In genomic region chr3:191246034-191246433, GRCh38 we compare ENCODE assay signal across 11 cellular contexts. TPM values are rescaled to one million over a fixed set of nuclear protein-coding genes. Genes with fewer than 3 reads are reported as not detected.
DNase-seq lines count a peak whose midpoint lies in the region; ATAC-seq and TF ChIP-seq lines count a peak whose summit lies in the region.
"Not testable (repeated sequence)": the region's sequence is repeated elsewhere in the genome, so short reads cannot be mapped to it uniquely, and the experiment has no call there.
"Had no signal": no experiment of that assay in that cellular context is flagged by ENCODE, and none has a peak within 500 bp of the region (broad histone marks: within the 10 kb centered on the region; RNA-seq: fewer than 3 reads in every experiment).

No MANE protein-coding gene starts in this region.

- not testable (repeated sequence) for H3K27me3 ChIP-seq in esophagus squamous epithelium

- POLR2A ChIA-PET in OCI-LY7 (lab: Charles Lee) = interaction anchor here (0.6 to 0.7 kb wide), 3 partner anchors 91 to 454 kb away, joined by 3 to 5 read pairs (median 4); no protein-coding TSS in a partner anchor

- not testable (repeated sequence) for H3K9me2 ChIP-seq in OCI-LY7 (ENCODE audit: insufficient read depth, low read length)

- not testable (repeated sequence) for TF ChIP-seq CTCF in OCI-LY7 (conservative IDR thresholded peaks at IDR 0.05; ENCODE audit: low read length); esophagus squamous epithelium (IDR thresholded peaks at IDR 0.05)

- not testable (repeated sequence) for H4K20me1 ChIP-seq in OCI-LY7 (ENCODE audit: insufficient read depth, low read length)

- peaks cover 26% of the 10 kb centered on the region for H3K4me1 ChIP-seq in OCI-LY7 (ENCODE audit: insufficient read depth, low read length, poor library complexity, severe bottlenecking)
- H3K4me1 ChIP-seq in esophagus squamous epithelium = not testable (repeated sequence)

- not testable (repeated sequence) for H3K4me3 ChIP-seq in OCI-LY7 (ENCODE audit: low read depth, low read length, poor library complexity, severe bottlenecking); esophagus squamous epithelium

- H2AFZ ChIP-seq in OCI-LY7 (ENCODE audit: low read length) = not testable (repeated sequence)

- not testable (repeated sequence) for BruUV-seq in OCI-LY7 (replicated peaks; lab: Mats Ljungman, UMichigan)

- not testable (repeated sequence) for H3K36me3 ChIP-seq in OCI-LY7 (ENCODE audit: insufficient read depth, low read length); esophagus squamous epithelium

- intact Hi-C loops in OCI-LY7 (cut with micrococcal nuclease; ENCODE audit: unreplicated experiment) = loop anchor here (10.0 kb wide), 1 partner anchor 1199 kb away; no protein-coding TSS in a partner anchor
- intact Hi-C loops in esophagus squamous epithelium (cut with DNase I) = not testable (repeated sequence)

- peak; percentile 35 for DNase-seq in GF-D8 (lab: John Stamatoyannopoulos, UW)
- DNase-seq in OCI-LY7 (ENCODE audit: low spot score) = peak; percentile 82
- peak; percentile 3 for DNase-seq in esophagus squamous epithelium (lab: John Stamatoyannopoulos, UW)
- peak; percentile 78 for DNase-seq in pons (ENCODE audit: low spot score)

- not testable (repeated sequence) for H3K9me3 ChIP-seq in OCI-LY7 (ENCODE audit: low read length); esophagus squamous epithelium

- not testable (repeated sequence) for H3K4me2 ChIP-seq in OCI-LY7 (ENCODE audit: low read length)

- CTCF ChIA-PET in OCI-LY7 (lab: Charles Lee; ENCODE audit: unreplicated experiment) = not testable (repeated sequence)

- ATAC-seq in GM19023 (IDR thresholded peaks at IDR 0.05; ENCODE audit: unreplicated experiment) (peak; percentile 66), GM21576 (IDR thresholded peaks at IDR 0.05; ENCODE audit: unreplicated experiment) (peak; percentile 81), HG02973 (IDR thresholded peaks at IDR 0.05; ENCODE audit: unreplicated experiment) (peak; percentile 68), HG03520 (IDR thresholded peaks at IDR 0.05; ENCODE audit: unreplicated experiment) (peak; percentile 66)

- H3K27ac ChIP-seq in OCI-LY7 (ENCODE audit: low read depth, low read length, poor library complexity, severe bottlenecking) = peak overlapping the region; percentile 31
- not testable (repeated sequence) for H3K27ac ChIP-seq in esophagus squamous epithelium

- 56 to 65% methylated on average over 4 of the region's 5 CpGs for WGBS in esophagus squamous epithelium, 2 donors

- TF ChIP-seq POLR2A in esophagus squamous epithelium (IDR thresholded peaks at IDR 0.05) = not testable (repeated sequence)

- H3K79me2 ChIP-seq in OCI-LY7 (ENCODE audit: insufficient read depth, low read depth, low read length) = not testable (repeated sequence)

RNA-seq across cellular contexts. Expression of gene OSTN, which starts 47.0 kb away (rescaled TPM):
- not detected in 2 replicates for total RNA-seq in OCI-LY7 (2014; rRNA removed; shearing (Covaris generic))
- total RNA-seq in OCI-LY7 (2022) (not detected in 2 replicates), esophagus squamous epithelium (not detected)
- total RNA-seq: activated CD8-positive, alpha-beta memory T cell treated with anti-CD3 and anti-CD28 coated beads, Interleukin-2, amount 10 ng/mL, durations not matched to agents 7 days and 5 days; activated naive CD4-positive, alpha-beta T cell treated with anti-CD3 and anti-CD28 coated beads for 36 hours; GM23338 had no signal

Comparison
In these comparisons a context has a peak if more than half of its experiments do, and no peak if none do; other contexts are left out.
1. DNase-seq: peak in every context shown above with its lines; median percentile 82 in OCI-LY7; 78 in pons; 35 in GF-D8; 3 in esophagus squamous epithelium.